Comparison of ENCODE assay signal across 26 cellular contexts in genomic region chr18:135045-135444, GRCh38.
"Had no signal": no experiment of that assay in that cellular context is flagged by ENCODE, and none has a peak within 500 bp of the region (broad histone marks: within the 10 kb centered on the region; RNA-seq: fewer than 3 reads in every experiment).

No MANE protein-coding gene starts in this region.

- H3K9me3 ChIP-seq: suprapubic skin, testis, thyroid gland, transverse colon, upper lobe of right lung, uterus, vagina had no signal

- H3K27ac ChIP-seq: stomach, suprapubic skin, testis, thoracic aorta, thyroid gland, tibial artery, tibial nerve, transverse colon, upper lobe of left lung, upper lobe of right lung, uterus, vagina had no signal

- H3K4me1 ChIP-seq: stomach, suprapubic skin, testis, thyroid gland, tibial artery, tibial nerve, transverse colon, upper lobe of left lung, upper lobe of right lung, uterus, vagina had no signal

- ATAC-seq: stimulated activated effector memory CD8-positive, alpha-beta T cell treated with anti-CD3 and anti-CD28 coated beads, Interleukin-12 subunit alpha, Interleukin-12 subunit beta, amount 100 ng/mL, for 72 hours; stimulated activated memory B cell treated with anti-CD40 and anti-IgM and Interleukin-4, amounts not matched to agents 10 μg/mL and 1 μg/mL and 100 μg/mL, for 72 hours; stimulated activated naive B cell treated with anti-CD40 and anti-IgM and Interleukin-4, amounts not matched to agents 10 μg/mL and 1 μg/mL and 100 μg/mL, for 72 hours; stimulated activated naive CD8-positive, alpha-beta T cell treated with anti-CD3 and anti-CD28 coated beads, Interleukin-15, amount 100 ng/mL, for 72 hours; stimulated activated naive CD8-positive, alpha-beta T cell treated with anti-CD3 and anti-CD28 coated beads, Interleukin-15, Interleukin-2, amounts not matched to agents 100 U/mL and 50 U/mL, for 24 hours; upper lobe of right lung had no signal

- H3K4me3 ChIP-seq: stomach, suprapubic skin, testis, thoracic aorta, thyroid gland, tibial artery, tibial nerve, transverse colon, upper lobe of left lung, upper lobe of right lung, uterus, vagina had no signal

- DNase-seq: stimulated activated CD4-positive, alpha-beta T cell treated with anti-CD3 and anti-CD28 coated beads, Interleukin-2, amount 100 ng/mL, for 48 hours; stimulated activated CD4-positive, alpha-beta T cell treated with anti-CD3 and anti-CD28 coated beads, Interleukin-4, amount 100 ng/mL, for 1 hour; stimulated activated CD4-positive, alpha-beta T cell treated with anti-CD3 and anti-CD28 coated beads, Interleukin-4, amount 100 ng/mL, for 24 hours; stimulated activated CD4-positive, alpha-beta T cell treated with anti-CD3 and anti-CD28 coated beads, Interleukin-4, amount 100 ng/mL, for 4 hours; stimulated activated CD8-positive, alpha-beta memory T cell treated with anti-CD3 and anti-CD28 coated beads, Interleukin-4, amount 100 ng/mL, for 48 hours; stimulated activated naive B cell treated with anti-CD40 and anti-IgM and Interleukin-4, amounts not matched to agents 10 μg/mL and 1 μg/mL and 100 μg/mL, for 72 hours; stimulated activated naive CD4-positive, alpha-beta T cell; stimulated activated naive CD4-positive, alpha-beta T cell treated with Interleukin-2 at 50 U/mL for 16 hours; stimulated activated naive CD8-positive, alpha-beta T cell treated with anti-CD3 and anti-CD28 coated beads, Interleukin-15, amount 100 ng/mL, for 72 hours; stimulated activated naive CD8-positive, alpha-beta T cell treated with anti-CD3 and anti-CD28 coated beads, Interleukin-15, Interleukin-2, amounts not matched to agents 100 U/mL and 50 U/mL, for 24 hours; stomach; substantia nigra; testis; thyroid gland; tibial artery; transverse colon; upper lobe of left lung; upper lobe of right lung; uterus had no signal

- H3K36me3 ChIP-seq: stomach, suprapubic skin, thoracic aorta, thyroid gland, tibial artery, tibial nerve, transverse colon, upper lobe of left lung, upper lobe of right lung, uterus, vagina had no signal

- H3K27me3 ChIP-seq: stomach, suprapubic skin, testis, thyroid gland, tibial artery, tibial nerve, transverse colon, upper lobe of left lung, upper lobe of right lung, uterus, vagina had no signal

- FAIRE-seq: urothelium cell line had no signal
